Comparison of ENCODE assay signal across 1 cellular context in the genomic region with DNA sequence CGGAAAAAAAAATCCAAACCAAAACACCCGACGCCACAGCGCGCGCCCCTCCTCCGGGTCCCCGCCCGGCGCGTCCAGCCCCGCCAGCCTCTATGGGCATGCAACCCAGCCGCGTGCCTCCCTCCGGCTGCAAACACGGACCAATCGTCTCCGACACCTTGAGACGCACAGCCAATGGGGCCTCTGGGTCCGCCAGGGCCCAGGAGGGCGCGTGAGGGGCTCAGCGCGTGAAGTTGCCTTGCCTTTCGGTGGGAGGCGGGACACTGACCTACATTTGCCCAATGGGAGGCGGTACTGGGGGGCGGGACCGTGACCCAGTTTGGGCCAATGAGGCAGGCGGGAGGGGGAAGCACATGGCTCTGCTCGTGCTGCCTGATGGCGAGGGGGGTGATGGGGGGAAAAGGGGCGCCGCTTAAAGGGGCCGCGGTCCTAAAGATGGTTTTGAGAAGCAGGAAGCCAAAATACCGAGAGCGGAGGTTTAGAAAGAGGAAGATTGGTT.
TF ChIP-seq lines count a peak whose summit lies in the region.

No MANE protein-coding gene starts in this region.

TF ChIP-seq in HepG2, 621 proteins besides CTCF, POLR2A, EP300 and RAD21 (continued from another document and continues in another):
- TF ChIP-seq, protein P1, sequence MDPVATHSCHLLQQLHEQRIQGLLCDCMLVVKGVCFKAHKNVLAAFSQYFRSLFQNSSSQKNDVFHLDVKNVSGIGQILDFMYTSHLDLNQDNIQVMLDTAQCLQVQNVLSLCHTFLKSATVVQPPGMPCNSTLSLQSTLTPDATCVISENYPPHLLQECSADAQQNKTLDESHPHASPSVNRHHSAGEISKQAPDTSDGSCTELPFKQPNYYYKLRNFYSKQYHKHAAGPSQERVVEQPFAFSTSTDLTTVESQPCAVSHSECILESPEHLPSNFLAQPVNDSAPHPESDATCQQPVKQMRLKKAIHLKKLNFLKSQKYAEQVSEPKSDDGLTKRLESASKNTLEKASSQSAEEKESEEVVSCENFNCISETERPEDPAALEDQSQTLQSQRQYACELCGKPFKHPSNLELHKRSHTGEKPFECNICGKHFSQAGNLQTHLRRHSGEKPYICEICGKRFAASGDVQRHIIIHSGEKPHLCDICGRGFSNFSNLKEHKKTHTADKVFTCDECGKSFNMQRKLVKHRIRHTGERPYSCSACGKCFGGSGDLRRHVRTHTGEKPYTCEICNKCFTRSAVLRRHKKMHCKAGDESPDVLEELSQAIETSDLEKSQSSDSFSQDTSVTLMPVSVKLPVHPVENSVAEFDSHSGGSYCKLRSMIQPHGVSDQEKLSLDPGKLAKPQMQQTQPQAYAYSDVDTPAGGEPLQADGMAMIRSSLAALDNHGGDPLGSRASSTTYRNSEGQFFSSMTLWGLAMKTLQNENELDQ (CRISPR knock-in tag; IDR thresholded peaks at IDR 0.05; ENCODE audit: borderline replicate concordance) = no peak
- TF ChIP-seq, protein P2, sequence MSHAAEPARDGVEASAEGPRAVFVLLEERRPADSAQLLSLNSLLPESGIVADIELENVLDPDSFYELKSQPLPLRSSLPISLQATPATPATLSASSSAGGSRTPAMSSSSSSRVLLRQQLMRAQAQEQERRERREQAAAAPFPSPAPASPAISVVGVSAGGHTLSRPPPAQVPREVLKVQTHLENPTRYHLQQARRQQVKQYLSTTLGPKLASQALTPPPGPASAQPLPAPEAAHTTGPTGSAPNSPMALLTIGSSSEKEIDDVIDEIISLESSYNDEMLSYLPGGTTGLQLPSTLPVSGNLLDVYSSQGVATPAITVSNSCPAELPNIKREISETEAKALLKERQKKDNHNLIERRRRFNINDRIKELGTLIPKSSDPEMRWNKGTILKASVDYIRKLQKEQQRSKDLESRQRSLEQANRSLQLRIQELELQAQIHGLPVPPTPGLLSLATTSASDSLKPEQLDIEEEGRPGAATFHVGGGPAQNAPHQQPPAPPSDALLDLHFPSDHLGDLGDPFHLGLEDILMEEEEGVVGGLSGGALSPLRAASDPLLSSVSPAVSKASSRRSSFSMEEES (CRISPR knock-in tag; IDR thresholded peaks at IDR 0.05) = peak; percentile 63; the same call in 1 of the 2 replicates
- TF ChIP-seq JARID2 (CRISPR knock-in tag; IDR thresholded peaks at IDR 0.05; ENCODE audit: insufficient replicate concordance) (no peak), MED13 (CRISPR knock-in tag; IDR thresholded peaks at IDR 0.05) (no peak), GABPA (IDR thresholded peaks at IDR 0.05; ENCODE audit: low read depth, low read length) (no peak; the same call in 1 of the 2 replicates), GABPA (CRISPR knock-in tag; IDR thresholded peaks at IDR 0.05; ENCODE audit: low read depth) (peak; percentile 57; the same call in 1 of the 2 replicates), SYNCRIP (IDR thresholded peaks at IDR 0.05; ENCODE audit: insufficient read depth, low read depth, low read length) (no peak), ZNF33B (CRISPR knock-in tag; IDR thresholded peaks at IDR 0.05) (no peak), PAX8 (CRISPR knock-in tag; IDR thresholded peaks at IDR 0.05; ENCODE audit: borderline replicate concordance) (no peak), FOXJ3 (CRISPR knock-in tag; IDR thresholded peaks at IDR 0.05; ENCODE audit: borderline replicate concordance) (no peak), ZNF180 (CRISPR knock-in tag; IDR thresholded peaks at IDR 0.05; ENCODE audit: borderline replicate concordance, low read depth) (no peak), ZNF552 (CRISPR knock-in tag; IDR thresholded peaks at IDR 0.05; ENCODE audit: borderline replicate concordance) (no peak), FOXA1 (IDR thresholded peaks at IDR 0.05) (no peak), FOXA1 (CRISPR knock-in tag; IDR thresholded peaks at IDR 0.05) (no peak), CENPT (CRISPR knock-in tag; IDR thresholded peaks at IDR 0.05; ENCODE audit: low read depth) (no peak; the same call in 1 of the 2 replicates), XBP1 (CRISPR knock-in tag; IDR thresholded peaks at IDR 0.05) (no peak), ELF4 (CRISPR knock-in tag; IDR thresholded peaks at IDR 0.05; ENCODE audit: borderline replicate concordance) (peak; percentile 87; the same call in 1 of the 2 replicates), ZNF556 (CRISPR knock-in tag; IDR thresholded peaks at IDR 0.05; ENCODE audit: borderline replicate concordance) (no peak), ZNF430 (CRISPR knock-in tag; IDR thresholded peaks at IDR 0.05) (peak; percentile 81), DR1 (CRISPR knock-in tag; IDR thresholded peaks at IDR 0.05) (0 out of 2 replicates have a peak, but pooled peaks have one; percentile 34), HOXA3 (CRISPR knock-in tag; IDR thresholded peaks at IDR 0.05) (no peak; the same call in 1 of the 2 replicates), HOXA9 (CRISPR knock-in tag; IDR thresholded peaks at IDR 0.05; ENCODE audit: borderline replicate concordance) (peak; percentile 93), SP4 (CRISPR knock-in tag; IDR thresholded peaks at IDR 0.05) (peak; percentile 93), ZNF232 (CRISPR knock-in tag; IDR thresholded peaks at IDR 0.05; ENCODE audit: borderline replicate concordance) (no peak), FOSL2 (CRISPR knock-in tag; IDR thresholded peaks at IDR 0.05) (no peak), RBM22 (optimal IDR thresholded peaks at IDR 0.05; ENCODE audit: low read length) (no peak), CEBPG (CRISPR knock-in tag; IDR thresholded peaks at IDR 0.05) (0 out of 2 replicates have a peak, but pooled peaks have one; percentile 37), ZMYM4 (CRISPR knock-in tag; IDR thresholded peaks at IDR 0.05) (peak; percentile 49; the same call in 1 of the 2 replicates), ZNF577 (CRISPR knock-in tag; IDR thresholded peaks at IDR 0.05; ENCODE audit: borderline replicate concordance, low read depth) (0 out of 2 replicates have a peak, but pooled peaks have one; percentile 85), BHLHE40 (IDR thresholded peaks at IDR 0.05; ENCODE audit: low read length) (peak; percentile 79), SP2 (CRISPR knock-in tag; IDR thresholded peaks at IDR 0.05) (peak; percentile 92), ZNF225 (CRISPR knock-in tag; IDR thresholded peaks at IDR 0.05) (no peak), ZBTB3 (CRISPR knock-in tag; IDR thresholded peaks at IDR 0.05; ENCODE audit: borderline replicate concordance, low read depth) (peak; percentile 83; the same call in 1 of the 2 replicates), CAMTA2 (CRISPR knock-in tag; IDR thresholded peaks at IDR 0.05; ENCODE audit: borderline replicate concordance) (no peak), ZNF484 (CRISPR knock-in tag; IDR thresholded peaks at IDR 0.05; ENCODE audit: borderline replicate concordance, low read depth) (no peak; the same call in 1 of the 2 replicates), PHF8 (CRISPR knock-in tag; IDR thresholded peaks at IDR 0.05) (no peak), ZSCAN12 (CRISPR knock-in tag; IDR thresholded peaks at IDR 0.05) (no peak), ZNF644 (CRISPR knock-in tag; IDR thresholded peaks at IDR 0.05; ENCODE audit: low read depth) (no peak), ZNF251 (CRISPR knock-in tag; IDR thresholded peaks at IDR 0.05) (peak; percentile 23; the same call in 1 of the 2 replicates), ATRX (CRISPR knock-in tag; IDR thresholded peaks at IDR 0.05; ENCODE audit: borderline replicate concordance) (no peak), SRF (IDR thresholded peaks at IDR 0.05; ENCODE audit: low read depth, low read length) (no peak), CBX5 (CRISPR knock-in tag; IDR thresholded peaks at IDR 0.05; ENCODE audit: borderline replicate concordance) (no peak), ZNF773 (CRISPR knock-in tag; IDR thresholded peaks at IDR 0.05; ENCODE audit: borderline replicate concordance) (no peak), SMAD3 (CRISPR knock-in tag; IDR thresholded peaks at IDR 0.05) (no peak), MAFK (conservative IDR thresholded peaks at IDR 0.05 in 1 of 2, IDR thresholded peaks at IDR 0.05 in 1 of 2; ENCODE audit: low read length in 2 of 2) (no peak), ARNTL (CRISPR knock-in tag; IDR thresholded peaks at IDR 0.05) (peak; percentile 100), ZNF776 (CRISPR knock-in tag; IDR thresholded peaks at IDR 0.05) (peak; percentile 72; the same call in 1 of the 2 replicates), ZNF746 (CRISPR knock-in tag; IDR thresholded peaks at IDR 0.05) (peak; percentile 34; the same call in 1 of the 2 replicates), RBM39 (IDR thresholded peaks at IDR 0.05; ENCODE audit: low read depth, low read length, poor library complexity, severe bottlenecking) (no peak), ZNF335 (CRISPR knock-in tag; IDR thresholded peaks at IDR 0.05) (peak; percentile 30; the same call in 1 of the 2 replicates), ZNF446 (CRISPR knock-in tag; IDR thresholded peaks at IDR 0.05) (no peak; the same call in 1 of the 2 replicates), ZFAT (CRISPR knock-in tag; conservative IDR thresholded peaks at IDR 0.05) (no peak), ZNF761 (CRISPR knock-in tag; conservative IDR thresholded peaks at IDR 0.05) (peak; percentile 92), CHD2 (IDR thresholded peaks at IDR 0.05; ENCODE audit: low read depth, low read length) (no peak), ZNF343 (CRISPR knock-in tag; IDR thresholded peaks at IDR 0.05) (peak; percentile 90; the same call in 1 of the 2 replicates), ZZZ3 (CRISPR knock-in tag; IDR thresholded peaks at IDR 0.05; ENCODE audit: borderline replicate concordance) (no peak; the same call in 1 of the 2 replicates), ZNF354B (CRISPR knock-in tag; IDR thresholded peaks at IDR 0.05) (peak; percentile 89; the same call in 1 of the 2 replicates)
- TF ChIP-seq, protein P3, sequence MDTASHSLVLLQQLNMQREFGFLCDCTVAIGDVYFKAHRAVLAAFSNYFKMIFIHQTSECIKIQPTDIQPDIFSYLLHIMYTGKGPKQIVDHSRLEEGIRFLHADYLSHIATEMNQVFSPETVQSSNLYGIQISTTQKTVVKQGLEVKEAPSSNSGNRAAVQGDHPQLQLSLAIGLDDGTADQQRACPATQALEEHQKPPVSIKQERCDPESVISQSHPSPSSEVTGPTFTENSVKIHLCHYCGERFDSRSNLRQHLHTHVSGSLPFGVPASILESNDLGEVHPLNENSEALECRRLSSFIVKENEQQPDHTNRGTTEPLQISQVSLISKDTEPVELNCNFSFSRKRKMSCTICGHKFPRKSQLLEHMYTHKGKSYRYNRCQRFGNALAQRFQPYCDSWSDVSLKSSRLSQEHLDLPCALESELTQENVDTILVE (CRISPR knock-in tag; IDR thresholded peaks at IDR 0.05) = 0 out of 2 replicates have a peak, but pooled peaks have one; percentile 46
- TF ChIP-seq, protein P4, sequence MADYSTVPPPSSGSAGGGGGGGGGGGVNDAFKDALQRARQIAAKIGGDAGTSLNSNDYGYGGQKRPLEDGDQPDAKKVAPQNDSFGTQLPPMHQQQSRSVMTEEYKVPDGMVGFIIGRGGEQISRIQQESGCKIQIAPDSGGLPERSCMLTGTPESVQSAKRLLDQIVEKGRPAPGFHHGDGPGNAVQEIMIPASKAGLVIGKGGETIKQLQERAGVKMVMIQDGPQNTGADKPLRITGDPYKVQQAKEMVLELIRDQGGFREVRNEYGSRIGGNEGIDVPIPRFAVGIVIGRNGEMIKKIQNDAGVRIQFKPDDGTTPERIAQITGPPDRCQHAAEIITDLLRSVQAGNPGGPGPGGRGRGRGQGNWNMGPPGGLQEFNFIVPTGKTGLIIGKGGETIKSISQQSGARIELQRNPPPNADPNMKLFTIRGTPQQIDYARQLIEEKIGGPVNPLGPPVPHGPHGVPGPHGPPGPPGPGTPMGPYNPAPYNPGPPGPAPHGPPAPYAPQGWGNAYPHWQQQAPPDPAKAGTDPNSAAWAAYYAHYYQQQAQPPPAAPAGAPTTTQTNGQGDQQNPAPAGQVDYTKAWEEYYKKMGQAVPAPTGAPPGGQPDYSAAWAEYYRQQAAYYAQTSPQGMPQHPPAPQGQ (CRISPR knock-in tag; IDR thresholded peaks at IDR 0.05; ENCODE audit: borderline replicate concordance) = no peak
- TF ChIP-seq, protein P5, sequence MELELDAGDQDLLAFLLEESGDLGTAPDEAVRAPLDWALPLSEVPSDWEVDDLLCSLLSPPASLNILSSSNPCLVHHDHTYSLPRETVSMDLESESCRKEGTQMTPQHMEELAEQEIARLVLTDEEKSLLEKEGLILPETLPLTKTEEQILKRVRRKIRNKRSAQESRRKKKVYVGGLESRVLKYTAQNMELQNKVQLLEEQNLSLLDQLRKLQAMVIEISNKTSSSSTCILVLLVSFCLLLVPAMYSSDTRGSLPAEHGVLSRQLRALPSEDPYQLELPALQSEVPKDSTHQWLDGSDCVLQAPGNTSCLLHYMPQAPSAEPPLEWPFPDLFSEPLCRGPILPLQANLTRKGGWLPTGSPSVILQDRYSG (CRISPR knock-in tag; IDR thresholded peaks at IDR 0.05) = peak; percentile 96
- TF ChIP-seq, protein P6, sequence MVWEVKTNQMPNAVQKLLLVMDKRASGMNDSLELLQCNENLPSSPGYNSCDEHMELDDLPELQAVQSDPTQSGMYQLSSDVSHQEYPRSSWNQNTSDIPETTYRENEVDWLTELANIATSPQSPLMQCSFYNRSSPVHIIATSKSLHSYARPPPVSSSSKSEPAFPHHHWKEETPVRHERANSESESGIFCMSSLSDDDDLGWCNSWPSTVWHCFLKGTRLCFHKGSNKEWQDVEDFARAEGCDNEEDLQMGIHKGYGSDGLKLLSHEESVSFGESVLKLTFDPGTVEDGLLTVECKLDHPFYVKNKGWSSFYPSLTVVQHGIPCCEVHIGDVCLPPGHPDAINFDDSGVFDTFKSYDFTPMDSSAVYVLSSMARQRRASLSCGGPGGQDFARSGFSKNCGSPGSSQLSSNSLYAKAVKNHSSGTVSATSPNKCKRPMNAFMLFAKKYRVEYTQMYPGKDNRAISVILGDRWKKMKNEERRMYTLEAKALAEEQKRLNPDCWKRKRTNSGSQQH (CRISPR knock-in tag; IDR thresholded peaks at IDR 0.05; ENCODE audit: low read depth) = no peak; the same call in 1 of the 2 replicates
- TF ChIP-seq, protein P7, sequence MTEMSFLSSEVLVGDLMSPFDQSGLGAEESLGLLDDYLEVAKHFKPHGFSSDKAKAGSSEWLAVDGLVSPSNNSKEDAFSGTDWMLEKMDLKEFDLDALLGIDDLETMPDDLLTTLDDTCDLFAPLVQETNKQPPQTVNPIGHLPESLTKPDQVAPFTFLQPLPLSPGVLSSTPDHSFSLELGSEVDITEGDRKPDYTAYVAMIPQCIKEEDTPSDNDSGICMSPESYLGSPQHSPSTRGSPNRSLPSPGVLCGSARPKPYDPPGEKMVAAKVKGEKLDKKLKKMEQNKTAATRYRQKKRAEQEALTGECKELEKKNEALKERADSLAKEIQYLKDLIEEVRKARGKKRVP (CRISPR knock-in tag; IDR thresholded peaks at IDR 0.05) = peak in 1 of 2 experiments; percentile 64; a peak in 1 of 4 replicates
- TF ChIP-seq, protein P8, sequence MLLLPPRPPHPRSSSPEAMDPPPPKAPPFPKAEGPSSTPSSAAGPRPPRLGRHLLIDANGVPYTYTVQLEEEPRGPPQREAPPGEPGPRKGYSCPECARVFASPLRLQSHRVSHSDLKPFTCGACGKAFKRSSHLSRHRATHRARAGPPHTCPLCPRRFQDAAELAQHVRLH (CRISPR knock-in tag; IDR thresholded peaks at IDR 0.05; ENCODE audit: borderline replicate concordance, low read depth) = peak; percentile 33; the same call in 1 of the 2 replicates
